Comparison of ENCODE assay signal across 8 cellular contexts in the genomic region with DNA sequence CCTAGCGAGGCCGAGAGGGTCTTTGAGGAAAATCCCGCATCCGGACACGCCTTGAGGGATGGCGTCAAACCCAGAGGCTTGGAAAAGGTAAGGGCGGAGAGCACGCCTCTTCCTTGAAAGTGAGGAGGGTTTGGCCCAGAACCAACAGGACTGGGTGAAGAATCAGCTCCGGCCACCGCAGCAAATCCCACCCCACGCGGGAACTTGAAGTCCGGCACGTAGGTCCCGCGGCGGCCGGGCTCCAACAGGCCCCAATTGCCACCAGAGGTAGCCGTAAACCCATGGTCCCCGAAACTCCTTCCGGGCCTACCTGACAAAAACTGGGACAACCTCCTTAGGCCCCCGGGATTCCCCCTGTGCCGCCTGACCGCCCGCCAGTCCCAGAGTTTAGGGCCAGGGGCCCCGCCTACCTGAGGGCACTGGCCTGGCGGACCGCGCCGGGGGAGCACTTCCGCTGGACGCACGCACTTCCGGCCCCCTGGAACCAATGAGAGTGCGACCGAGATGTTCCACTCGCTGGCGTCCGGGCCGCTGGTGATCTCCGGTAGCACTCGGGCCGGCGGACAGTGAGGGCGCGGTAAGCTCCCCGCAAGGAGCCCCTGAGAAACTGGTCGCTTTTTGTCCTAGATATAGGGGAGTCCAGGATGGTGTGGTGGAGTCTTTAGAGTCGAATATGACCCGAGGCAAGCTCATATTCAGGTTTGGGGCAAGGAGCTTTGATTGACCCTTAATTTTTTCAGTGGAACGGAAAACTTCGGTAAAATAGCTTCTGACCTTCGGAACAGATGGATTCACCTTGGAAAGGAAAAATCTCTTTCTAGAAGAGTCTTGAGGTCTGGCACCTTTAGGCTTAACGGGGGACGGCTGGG.
DNase-seq lines count a peak whose midpoint lies in the region; ATAC-seq and FAIRE-seq lines count a peak whose summit lies in the region.

TSS of gene LZIC (minus strand) at position 453 of the 869 bp plus-strand sequence. CDS start 6,772 bp downstream, outside the sequence.
TSS of gene NMNAT1 (plus strand) at position 537 of the 869 bp plus-strand sequence. CDS start 28,599 bp downstream, outside the sequence.

- peak; percentile 98 for ATAC-seq in HG02970 (IDR thresholded peaks at IDR 0.05; ENCODE audit: low FRiP score, unreplicated experiment)

- DNase-seq in GM18507 (ENCODE audit: extremely low spot score, insufficient read length, low read depth) (peak; percentile 93), NCI-H2029 (lab: John Stamatoyannopoulos, UW) (peak; percentile 83), T1000 (lab: John Stamatoyannopoulos, UW) (peak; percentile 89), astrocyte of the hippocampus (ENCODE audit: low read depth, low spot score) (peak; percentile 98), hypothalamus (lab: John Stamatoyannopoulos, UW) (peak; percentile 53 to 94 (median 87)), retina (peak; percentile 98), NCI-H2107 treated with DMSO at 0.1 percent for 48 hours (lab: John Stamatoyannopoulos, UW; ENCODE audit: unreplicated experiment) (no peak)

- FAIRE-seq in GM18507 (lab: Jason Lieb, UNC), result peak; percentile 90
